ENCODE assay signal across 9 cellular contexts in genomic region chr7:45978010-45978681, GRCh38. TPM values are rescaled to one million over a fixed set of nuclear protein-coding genes. Genes with fewer than 3 reads are reported as not detected.
A peak's percentile ranks its signal among the peaks of the same experiment; 100 is the strongest.
DNase-seq lines count a peak whose midpoint lies in the region; ATAC-seq and TF ChIP-seq lines count a peak whose summit lies in the region.
"Had no signal": no experiment of that assay in that cellular context is flagged by ENCODE, and none has a peak within 500 bp of the region (broad histone marks: within the 10 kb centered on the region; RNA-seq: fewer than 3 reads in every experiment).

No MANE protein-coding gene starts in this region.

- H3K4me3 Mint-ChIP-seq in type B pancreatic cell = peak overlapping the region; percentile 78
- H3K4me3 Mint-ChIP-seq in CD14-positive monocyte = no peak overlapping the region
- no peak overlapping the region for H3K4me3 Mint-ChIP-seq in stimulated activated memory B cell treated with anti-CD40 and anti-IgM and Interleukin-4, amounts not matched to agents 10 μg/mL and 1 μg/mL and 100 μg/mL, for 72 hours

- H4K20me1 ChIP-seq in Karpas-422 (ENCODE audit: insufficient read depth, low read depth, low read length) = no peaks in the 10 kb centered on the region
- H4K20me1 ChIP-seq: BLaER1 had no signal

- H3K36me3 Mint-ChIP-seq in type B pancreatic cell (peaks cover 8% of the 10 kb centered on the region), CD14-positive monocyte (no peaks in the 10 kb centered on the region)
- no peaks in the 10 kb centered on the region for H3K36me3 Mint-ChIP-seq in stimulated activated memory B cell treated with anti-CD40 and anti-IgM and Interleukin-4, amounts not matched to agents 10 μg/mL and 1 μg/mL and 100 μg/mL, for 72 hours

- peaks cover 22% of the 10 kb centered on the region for H3K4me1 Mint-ChIP-seq in type B pancreatic cell (ENCODE audit: unreplicated experiment)
- no peaks in the 10 kb centered on the region for H3K4me1 Mint-ChIP-seq in CD14-positive monocyte
- no peaks in the 10 kb centered on the region for H3K4me1 Mint-ChIP-seq in stimulated activated memory B cell treated with anti-CD40 and anti-IgM and Interleukin-4, amounts not matched to agents 10 μg/mL and 1 μg/mL and 100 μg/mL, for 72 hours

- peak; percentile 63 for ATAC-seq in left lobe of liver
- ATAC-seq in stimulated activated memory B cell treated with anti-CD40 and anti-IgM and Interleukin-4, amounts not matched to agents 10 μg/mL and 1 μg/mL and 100 μg/mL, for 72 hours = no peak

- H3K27ac ChIP-seq in Karpas-422 (ENCODE audit: low read length) (no peak overlapping the region), brain microvascular endothelial cell (peak overlapping the region; percentile 88)
- H3K27ac ChIP-seq: BLaER1 had no signal

- in situ Hi-C loops in brain microvascular endothelial cell (cut with HindIII; ENCODE audit: low pct_ligation_motif_present, low sequenced_read_pairs) = no loop called here

- H3K27ac Mint-ChIP-seq in type B pancreatic cell (peak overlapping the region; percentile 97), CD14-positive monocyte (no peak overlapping the region)
- H3K27ac Mint-ChIP-seq in stimulated activated memory B cell treated with anti-CD40 and anti-IgM and Interleukin-4, amounts not matched to agents 10 μg/mL and 1 μg/mL and 100 μg/mL, for 72 hours = no peak overlapping the region

- H3K9me3 Mint-ChIP-seq in type B pancreatic cell (peaks cover 8% of the 10 kb centered on the region), CD14-positive monocyte (peaks cover 0 to 14% (median 5%) of the 10 kb centered on the region in 7 donors)
- H3K9me3 Mint-ChIP-seq in stimulated activated memory B cell treated with anti-CD40 and anti-IgM and Interleukin-4, amounts not matched to agents 10 μg/mL and 1 μg/mL and 100 μg/mL, for 72 hours = peaks cover 3% of the 10 kb centered on the region

- H3K9ac ChIP-seq in Karpas-422 (ENCODE audit: low read length) = no peak overlapping the region
- H3K9ac ChIP-seq: BLaER1 had no signal

- H3K4me3 ChIP-seq in Karpas-422 (ENCODE audit: low read length) (no peak overlapping the region), brain microvascular endothelial cell (ENCODE audit: low read depth, low read length) (no peak overlapping the region)
- H3K4me3 ChIP-seq: BLaER1 had no signal

- no peaks in the 10 kb centered on the region for H3K27me3 Mint-ChIP-seq in type B pancreatic cell
- H3K27me3 Mint-ChIP-seq in CD14-positive monocyte (ENCODE audit: low read depth in 3 of 3) = peaks cover 0 to 6% (median 0%) of the 10 kb centered on the region in 3 donors
- H3K27me3 Mint-ChIP-seq in stimulated activated memory B cell treated with anti-CD40 and anti-IgM and Interleukin-4, amounts not matched to agents 10 μg/mL and 1 μg/mL and 100 μg/mL, for 72 hours = peaks cover under 1% of the 10 kb centered on the region

- H3K36me3 ChIP-seq in Karpas-422 (ENCODE audit: insufficient read depth, low read length) (no peaks in the 10 kb centered on the region), brain microvascular endothelial cell (replicated peaks) (no peaks in the 10 kb centered on the region)
- H3K36me3 ChIP-seq: BLaER1 had no signal

- TF ChIP-seq CTCF in brain microvascular endothelial cell (IDR thresholded peaks at IDR 0.05; ENCODE audit: low read depth, low read length, missing control alignments) = no peak
- TF ChIP-seq CTCF in type B pancreatic cell (conservative IDR thresholded peaks at IDR 0.05) = no peak
- no peak for TF ChIP-seq CTCF in CD14-positive monocyte (IDR thresholded peaks at IDR 0.05)

- H3K27me3 ChIP-seq in Karpas-422 (ENCODE audit: low read length) = no peaks in the 10 kb centered on the region
- H3K27me3 ChIP-seq in brain microvascular endothelial cell (replicated peaks) = no peaks in the 10 kb centered on the region
- H3K27me3 ChIP-seq: BLaER1 had no signal

- H3K4me2 ChIP-seq in Karpas-422 (ENCODE audit: low read depth, low read length, poor library complexity, severe bottlenecking) = no peak overlapping the region
- H3K4me2 ChIP-seq: BLaER1 had no signal

- no peaks in the 10 kb centered on the region for H3K9me3 ChIP-seq in Karpas-422 (ENCODE audit: low read length)
- H3K9me3 ChIP-seq: BLaER1 had no signal

- H3K9me2 ChIP-seq in Karpas-422 (replicated peaks; ENCODE audit: insufficient read depth, low read length) = no peaks in the 10 kb centered on the region

- no peaks in the 10 kb centered on the region for H3K4me1 ChIP-seq in Karpas-422 (ENCODE audit: low read length)
- H3K4me1 ChIP-seq: BLaER1 had no signal

- DNase-seq in NCI-H2029 (lab: John Stamatoyannopoulos, UW) = peak; percentile 44
- DNase-seq in NCI-H2029 treated with DMSO at 0.1 percent for 48 hours (lab: John Stamatoyannopoulos, UW) = no peak
- peak; percentile 31 for DNase-seq in Karpas-422
- DNase-seq in brain microvascular endothelial cell = peak; percentile 98
- DNase-seq in left lobe of liver (ENCODE audit: low spot score) = no peak
- no peak for DNase-seq in type B pancreatic cell (ENCODE audit: extremely low spot score, unreplicated experiment)
- DNase-seq in CD14-positive monocyte (ENCODE audit: low spot score) = no peak

- intact Hi-C loops in CD14-positive monocyte (cut with micrococcal nuclease) = no loop called here

- H2AFZ ChIP-seq in Karpas-422 (ENCODE audit: low read length) = no peak overlapping the region

- H3K79me2 ChIP-seq in Karpas-422 (ENCODE audit: low read length) = no peaks in the 10 kb centered on the region

RNA-seq across cellular contexts. Expression of gene IGFBP3, which starts 57.1 kb away (rescaled TPM):
- total RNA-seq in Karpas-422 (2014; rRNA removed; shearing (Covaris generic); ENCODE audit: low replicate concordance) = not detected in 2 replicates
- total RNA-seq in left lobe of liver (140 TPM), type B pancreatic cell (ENCODE audit: low replicate concordance) (336 and 1,244 TPM in 2 replicates)
- under 1 TPM in 1 of 2 donors, not detected in 1; 0.06 TPM for polyA plus RNA-seq in CD14-positive monocyte

Comparison
In these comparisons a context has a peak if more than half of its experiments do, and no peak if none do; other contexts are left out.
1. DNase-seq: peak in NCI-H2029 (single experiment), Karpas-422 (single experiment) and brain microvascular endothelial cell (single experiment); none in NCI-H2029 treated with DMSO at 0.1 percent for 48 hours (single experiment), left lobe of liver (single experiment), type B pancreatic cell (single experiment) and CD14-positive monocyte (single experiment).
2. RNA of gene IGFBP3, which starts 57.1 kb away (total RNA-seq): 336 to 1,244 TPM in type B pancreatic cell and 140 TPM in left lobe of liver (single experiment); not detected in Karpas-422; every median in the first group is over 100 times any median in the second.